In the genomic region with DNA sequence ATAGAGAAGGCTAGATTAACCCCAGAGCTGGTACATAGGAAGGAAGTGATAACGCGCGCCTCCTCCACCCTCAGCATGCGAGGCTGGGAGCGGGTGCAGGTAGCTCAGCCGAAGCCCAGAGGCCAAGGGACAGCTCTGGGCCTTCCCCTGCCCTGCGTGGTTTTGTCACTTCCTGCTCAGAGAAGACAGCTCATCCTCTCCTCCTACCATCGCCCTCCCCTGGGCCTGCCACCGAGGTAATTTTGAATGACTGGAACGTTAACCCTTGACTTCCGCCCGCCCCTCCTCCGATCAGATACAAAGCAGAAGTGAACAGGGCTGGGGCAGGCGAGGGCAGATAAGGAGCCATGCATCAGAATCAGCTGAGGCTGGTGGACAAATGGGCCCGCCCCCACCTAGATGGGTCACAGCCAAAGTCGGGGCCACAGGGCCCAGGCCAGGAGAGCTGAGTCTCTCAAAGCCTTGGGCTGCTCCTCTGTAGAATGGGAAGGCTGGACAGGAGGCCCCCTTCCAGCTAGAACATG, we compare ENCODE assay signal across 9 cellular contexts. TPM values are rescaled to one million over a fixed set of nuclear protein-coding genes. Genes with fewer than 3 reads are reported as not detected.
DNase-seq lines count a peak whose midpoint lies in the region; ATAC-seq and TF ChIP-seq lines count a peak whose summit lies in the region.
"Had no signal": no experiment of that assay in that cellular context is flagged by ENCODE, and none has a peak within 500 bp of the region (broad histone marks: within the 10 kb centered on the region; RNA-seq: fewer than 3 reads in every experiment).

No MANE protein-coding gene starts in this region.

- peak overlapping the region; percentile 45 for H3K4me3 ChIP-seq in psoas muscle

- DNase-seq in Daoy (ENCODE audit: low read depth) (peak; percentile 81), M059J (ENCODE audit: low read depth) (peak; percentile 71), psoas muscle (peak; percentile 55 to 80), NCI-H2029 (lab: John Stamatoyannopoulos, UW) (no peak), NCI-H1694 (lab: John Stamatoyannopoulos, UW) (no peak)
- DNase-seq in activated CD4-positive, alpha-beta T cell treated with anti-CD3 and anti-CD28 coated beads, Interleukin-2, amount 10 ng/mL, durations not matched to agents 7 days and 5 days = peak; percentile 96
- peak; percentile 79 to 84 (median 81) for DNase-seq in effector memory CD8-positive, alpha-beta T cell

- CTCF ChIA-PET in activated CD4-positive, alpha-beta T cell treated with anti-CD3 and anti-CD28 coated beads, Interleukin-2, amount 10 ng/mL, durations not matched to agents 7 days and 5 days (lab: Charles Lee) = interaction anchor here (0.9 to 7.3 kb wide), 16 partner anchors 9 to 366 kb away, joined by 3 to 81 read pairs (median 4); a partner anchor contains a TSS

- H3K27ac Mint-ChIP-seq in activated CD4-positive, alpha-beta T cell treated with anti-CD3 and anti-CD28 coated beads, Interleukin-2, amount 10 ng/mL, durations not matched to agents 7 days and 5 days = peak overlapping the region; percentile 99
- peak overlapping the region; percentile 93 to 96 for H3K27ac Mint-ChIP-seq in effector memory CD8-positive, alpha-beta T cell

- peaks cover 68% of the 10 kb centered on the region for H3K4me1 Mint-ChIP-seq in activated CD4-positive, alpha-beta T cell treated with anti-CD3 and anti-CD28 coated beads, Interleukin-2, amount 10 ng/mL, durations not matched to agents 7 days and 5 days
- H3K4me1 Mint-ChIP-seq in effector memory CD8-positive, alpha-beta T cell (ENCODE audit: low read depth in 2 of 2) = peaks cover 67 to 68% of the 10 kb centered on the region in 2 donors

- POLR2A ChIA-PET in activated CD4-positive, alpha-beta T cell treated with anti-CD3 and anti-CD28 coated beads, Interleukin-2, amount 10 ng/mL, durations not matched to agents 7 days and 5 days (lab: Charles Lee) = interaction anchor here (0.5 to 2.1 kb wide), 9 partner anchors 9 to 883 kb away, joined by 3 to 6 read pairs (median 4); a partner anchor contains a TSS

- no peaks in the 10 kb centered on the region for H3K36me3 ChIP-seq in psoas muscle (ENCODE audit: insufficient read depth in 1 of 2, low read depth in 1 of 2)

- no peaks in the 10 kb centered on the region for H3K27me3 Mint-ChIP-seq in activated CD4-positive, alpha-beta T cell treated with anti-CD3 and anti-CD28 coated beads, Interleukin-2, amount 10 ng/mL, durations not matched to agents 7 days and 5 days
- no peaks in the 10 kb centered on the region for H3K27me3 Mint-ChIP-seq in effector memory CD8-positive, alpha-beta T cell

- no peaks in the 10 kb centered on the region for H3K4me1 ChIP-seq in psoas muscle

- H3K36me3 Mint-ChIP-seq in activated CD4-positive, alpha-beta T cell treated with anti-CD3 and anti-CD28 coated beads, Interleukin-2, amount 10 ng/mL, durations not matched to agents 7 days and 5 days (ENCODE audit: low read depth) = peaks cover 61% of the 10 kb centered on the region
- H3K36me3 Mint-ChIP-seq in effector memory CD8-positive, alpha-beta T cell (ENCODE audit: insufficient read depth) = peaks cover 61% of the 10 kb centered on the region

- H3K9me3 ChIP-seq in psoas muscle = no peaks in the 10 kb centered on the region

- H3K27me3 ChIP-seq in psoas muscle (ENCODE audit: insufficient read depth in 3 of 3, low read length in 2 of 3) = peaks cover 0 to 55% (median 23%) of the 10 kb centered on the region in 3 donors

- H3K27ac ChIP-seq in psoas muscle = no peak overlapping the region

- H3K9me3 Mint-ChIP-seq in activated CD4-positive, alpha-beta T cell treated with anti-CD3 and anti-CD28 coated beads, Interleukin-2, amount 10 ng/mL, durations not matched to agents 7 days and 5 days = no peaks in the 10 kb centered on the region
- H3K9me3 Mint-ChIP-seq in effector memory CD8-positive, alpha-beta T cell = no peaks in the 10 kb centered on the region

- intact Hi-C loops in psoas muscle (cut with DNase I) = no loop called here

- 41 to 48% (median 47%) methylated on average over 15 to 16 of the region's 16 CpGs for WGBS in psoas muscle, 3 donors

- ATAC-seq in GM21723 (IDR thresholded peaks at IDR 0.05; ENCODE audit: unreplicated experiment) (peak; percentile 63), psoas muscle (peak in 3 of 4 donors; percentile 19 to 38 (median 30))
- ATAC-seq in effector memory CD8-positive, alpha-beta T cell (replicated peaks) = peak; percentile 72

- peak overlapping the region; percentile 99 for H3K4me3 Mint-ChIP-seq in activated CD4-positive, alpha-beta T cell treated with anti-CD3 and anti-CD28 coated beads, Interleukin-2, amount 10 ng/mL, durations not matched to agents 7 days and 5 days
- peak overlapping the region; percentile 97 to 98 for H3K4me3 Mint-ChIP-seq in effector memory CD8-positive, alpha-beta T cell

- no peak for TF ChIP-seq CTCF in psoas muscle (IDR thresholded peaks at IDR 0.05)

RNA-seq across cellular contexts. Expression of a gene that starts 1.6 kb away (rescaled TPM):
- 40.5 and 59.0 TPM in 2 replicates for total RNA-seq in Daoy (2014; rRNA removed; shearing (Covaris generic))
- total RNA-seq in M059J (2014; rRNA removed; shearing (Covaris generic)) = 3.7 and 5.0 TPM in 2 replicates
- 1,000 to 10,000 TPM; 1,015 to 1,117 TPM for total RNA-seq in activated CD4-positive, alpha-beta T cell treated with anti-CD3 and anti-CD28 coated beads, Interleukin-2, amount 10 ng/mL, durations not matched to agents 7 days and 5 days
- total RNA-seq in psoas muscle = 1 to 10 TPM; 2.3 to 5.0 (median 3.0) TPM
- 1 to 10 TPM in 2 of 3 donors, under 1 TPM in 1; 0.90 to 1.8 (median 1.5) TPM for polyA plus RNA-seq in psoas muscle

RNA-seq across cellular contexts. Expression of a gene that starts 30.2 kb away (rescaled TPM):
- total RNA-seq in Daoy (2014; rRNA removed; shearing (Covaris generic)) = not detected in 2 replicates
- total RNA-seq in M059J (2014; rRNA removed; shearing (Covaris generic)) = not detected in 2 replicates
- 10 to 100 TPM; 10.1 to 10.2 TPM for total RNA-seq in activated CD4-positive, alpha-beta T cell treated with anti-CD3 and anti-CD28 coated beads, Interleukin-2, amount 10 ng/mL, durations not matched to agents 7 days and 5 days
- total RNA-seq in psoas muscle = not detected
- polyA plus RNA-seq in psoas muscle = under 1 TPM in 1 of 3 donors, not detected in 2; 0.01 TPM
- total RNA-seq: kidney epithelial cell had no signal

RNA-seq across cellular contexts. Expression of a gene that starts 39.9 kb away (rescaled TPM):
- 1.7 and 8.2 TPM in 2 replicates for total RNA-seq in Daoy (2014; rRNA removed; shearing (Covaris generic))
- 0.25 and 0.27 TPM in 2 replicates for total RNA-seq in M059J (2014; rRNA removed; shearing (Covaris generic))
- 100 to 1,000 TPM; 106 to 110 TPM for total RNA-seq in activated CD4-positive, alpha-beta T cell treated with anti-CD3 and anti-CD28 coated beads, Interleukin-2, amount 10 ng/mL, durations not matched to agents 7 days and 5 days
- 1 to 10 TPM; 3.0 to 8.5 (median 3.8) TPM for total RNA-seq in psoas muscle
- under 1 TPM; 0.63 to 0.83 (median 0.76) TPM for polyA plus RNA-seq in psoas muscle
- total RNA-seq: kidney epithelial cell had no signal

RNA-seq across cellular contexts. Expression of a gene that starts 54.4 kb away (rescaled TPM):
- 0.30 and 0.34 TPM in 2 replicates for total RNA-seq in Daoy (2014; rRNA removed; shearing (Covaris generic))
- 14.0 and 16.5 TPM in 2 replicates for total RNA-seq in M059J (2014; rRNA removed; shearing (Covaris generic))
- total RNA-seq in activated CD4-positive, alpha-beta T cell treated with anti-CD3 and anti-CD28 coated beads, Interleukin-2, amount 10 ng/mL, durations not matched to agents 7 days and 5 days = 1 to 10 TPM; 7.6 to 8.3 TPM
- total RNA-seq in psoas muscle = 1 to 10 TPM in 3 of 4 donors, under 1 TPM in 1; 0.75 to 8.2 (median 1.0) TPM
- polyA plus RNA-seq in psoas muscle = 1 to 10 TPM in 2 of 3 donors, under 1 TPM in 1; 0.66 to 1.8 (median 1.1) TPM

Comparison
In these comparisons a context has a peak if more than half of its experiments do, and no peak if none do; other contexts are left out.
1. DNase-seq: peak in Daoy (single experiment), M059J (single experiment), activated CD4-positive, alpha-beta T cell treated with anti-CD3 and anti-CD28 coated beads, Interleukin-2, amount 10 ng/mL, durations not matched to agents 7 days and 5 days (single experiment), effector memory CD8-positive, alpha-beta T cell (3 of 3) and psoas muscle (2 of 2); none in NCI-H2029 (single experiment) and NCI-H1694 (single experiment).
2. RNA of a gene that starts 1.6 kb away (total RNA-seq): 1,015 to 1,117 TPM in activated CD4-positive, alpha-beta T cell treated with anti-CD3 and anti-CD28 coated beads, Interleukin-2, amount 10 ng/mL, durations not matched to agents 7 days and 5 days; 40.5 to 59.0 TPM in Daoy, 3.7 to 5.0 TPM in M059J and 2.3 to 5.0 TPM in psoas muscle; every median in the first group is over 10 times any median in the second.
3. RNA of a gene that starts 30.2 kb away (total RNA-seq): 10.1 to 10.2 TPM in activated CD4-positive, alpha-beta T cell treated with anti-CD3 and anti-CD28 coated beads, Interleukin-2, amount 10 ng/mL, durations not matched to agents 7 days and 5 days; not detected in psoas muscle, not detected in Daoy and not detected in M059J; every median in the first group is over 10 times any median in the second.
4. RNA of a gene that starts 39.9 kb away (total RNA-seq): 106 to 110 TPM in activated CD4-positive, alpha-beta T cell treated with anti-CD3 and anti-CD28 coated beads, Interleukin-2, amount 10 ng/mL, durations not matched to agents 7 days and 5 days; 3.0 to 8.5 TPM in psoas muscle, 1.7 to 8.2 TPM in Daoy and 0.25 to 0.27 TPM in M059J; every median in the first group is over 10 times any median in the second.
5. Peak in every context shown above with its lines, with median percentiles within 50 percentile points of each other: ATAC-seq.